8 cellular contexts compared by ENCODE assay signal in the genomic region with DNA sequence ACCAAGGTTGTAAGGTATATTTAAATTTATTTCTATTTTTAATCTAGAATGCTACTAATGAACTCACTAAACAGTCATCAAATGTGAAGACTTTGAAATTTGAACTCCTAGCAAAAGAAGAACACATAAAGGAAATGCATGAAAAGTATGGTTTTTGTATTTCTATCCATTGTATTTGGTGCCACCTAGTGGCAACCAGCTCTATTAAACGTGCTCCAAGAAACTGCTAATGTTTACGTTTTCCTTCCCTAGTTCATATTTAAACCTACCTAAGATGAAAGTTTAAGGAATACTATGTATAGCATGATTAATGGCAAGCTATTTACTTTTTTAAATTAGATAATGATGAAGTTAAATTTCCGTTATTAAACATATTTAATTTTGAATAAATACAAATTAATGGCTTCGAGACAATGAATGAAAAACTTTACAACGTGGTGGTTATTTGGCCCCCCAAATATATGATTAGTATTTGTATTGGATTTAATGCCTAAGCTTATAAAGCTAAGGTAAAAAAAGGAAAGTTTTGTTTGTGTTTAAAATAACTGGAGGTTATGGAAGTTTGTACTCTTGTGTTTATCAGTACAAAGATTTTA.
DNase-seq lines count a peak whose midpoint lies in the region; ATAC-seq, FAIRE-seq and TF ChIP-seq lines count a peak whose summit lies in the region.

No MANE protein-coding gene starts in this region.

- TF ChIP-seq RAD21 in A549 (conservative IDR thresholded peaks at IDR 0.05 in 1 of 2, IDR thresholded peaks at IDR 0.05 in 1 of 2), result peak; percentile 85 to 90

- H3K4me2 ChIP-seq in A549, result no peak overlapping the region

- no peaks in the 10 kb centered on the region for H3K36me3 ChIP-seq in testis (ENCODE audit: low read depth, missing control alignments)

- CTCF ChIA-PET in A549 (lab: Yijun Ruan, JAX), result interaction anchor here (0.6 to 1.9 kb wide), 19 partner anchors 8 to 1654 kb away, joined by 3 to 12 read pairs (median 3); no protein-coding TSS in a partner anchor

- TF ChIP-seq CTCF in A549 (IDR thresholded peaks at IDR 0.05), result peak; percentile 92
- peak; percentile 44 to 78 (median 61) for TF ChIP-seq CTCF in testis (IDR thresholded peaks at IDR 0.05)

- TF ChIP-seq EP300 in A549 (IDR thresholded peaks at IDR 0.05), result no peak

- peak in 1 of 2 experiments; percentile 58; a peak in 2 of 6 replicates for ATAC-seq in A549
- ATAC-seq in HG02798 (IDR thresholded peaks at IDR 0.05; ENCODE audit: poor library complexity, unreplicated experiment), result peak; percentile 69

- H3K27me3 ChIP-seq in testis, result no peaks in the 10 kb centered on the region

- H3K4me1 Mint-ChIP-seq in immature natural killer cell, result no peaks in the 10 kb centered on the region

- no peaks in the 10 kb centered on the region for H3K27me3 Mint-ChIP-seq in immature natural killer cell (ENCODE audit: low read depth in 3 of 3)

- intact Hi-C loops in testis (cut with DNase I; ENCODE audit: low total_unique reads), result loop anchor here (10.0 kb wide), 1 partner anchor 348 kb away; no protein-coding TSS in a partner anchor

- H3K4me3 ChIP-seq in A549, result no peak overlapping the region
- H3K4me3 ChIP-seq in testis, result no peak overlapping the region

- no peak overlapping the region for H3K27ac Mint-ChIP-seq in immature natural killer cell

- no peaks in the 10 kb centered on the region for H3K36me3 Mint-ChIP-seq in immature natural killer cell

- peak; percentile 94 for FAIRE-seq in A549 (lab: Jason Lieb, UNC)

- WGBS in A549 (ENCODE audit: missing lambda C conversion rate), result 40% methylated on average over 5 of the region's 5 CpGs
- WGBS in testis, 2 donors, result 46 to 53% methylated on average over 5 of the region's 5 CpGs

- H3K27ac ChIP-seq in A549 (no peak overlapping the region), testis (no peak overlapping the region)

- H3K4me3 Mint-ChIP-seq in immature natural killer cell, result no peak overlapping the region

- DNase-seq in A549 (ENCODE audit: low read depth in 1 of 2, low spot score in 1 of 2) (peak; percentile 7 to 55), ELR (ENCODE audit: low read depth) (peak; percentile 70), NCI-H2171 treated with DMSO at 0.1 percent for 48 hours (lab: John Stamatoyannopoulos, UW) (peak; percentile 48), amniotic stem cell (lab: John Stamatoyannopoulos, UW) (peak; percentile 28), immature natural killer cell (peak; percentile 2 to 31 (median 22)), testis (peak; percentile 65), NOMO-1 treated with DMSO at 0.1 percent for 48 hours (lab: John Stamatoyannopoulos, UW; ENCODE audit: unreplicated experiment) (no peak)

- H3K4me1 ChIP-seq in A549, result no peaks in the 10 kb centered on the region
- H3K4me1 ChIP-seq in testis, result no peaks in the 10 kb centered on the region

- POLR2A ChIA-PET in A549 (lab: Yijun Ruan, JAX), result no interaction called here

- TF ChIP-seq POLR2A in A549 (IDR thresholded peaks at IDR 0.05; ENCODE audit: low read length) (no peak), testis (IDR thresholded peaks at IDR 0.05) (no peak)

- no peaks in the 10 kb centered on the region for H3K9me3 Mint-ChIP-seq in immature natural killer cell

- H3K9me3 ChIP-seq in A549 (no peaks in the 10 kb centered on the region), testis (no peaks in the 10 kb centered on the region)

TF ChIP-seq in A549, 52 proteins besides CTCF, POLR2A, EP300 and RAD21:
- TF ChIP-seq FOSL2 (IDR thresholded peaks at IDR 0.05) (no peak), FOSL2 (CRISPR knock-in tag; IDR thresholded peaks at IDR 0.05) (no peak), SMC3 (IDR thresholded peaks at IDR 0.05) (peak; percentile 80)
